Comparison of ENCODE assay signal across 16 cellular contexts in genomic region chr3:169822091-169822490, GRCh38. TPM values are rescaled to one million over a fixed set of nuclear protein-coding genes. Genes with fewer than 3 reads are reported as not detected.
DNase-seq lines count a peak whose midpoint lies in the region; ATAC-seq and FAIRE-seq lines count a peak whose summit lies in the region.
"Had no signal": no experiment of that assay in that cellular context is flagged by ENCODE, and none has a peak within 500 bp of the region (broad histone marks: within the 10 kb centered on the region; RNA-seq: fewer than 3 reads in every experiment).

No MANE protein-coding gene starts in this region.

- ATAC-seq in GM19035 (IDR thresholded peaks at IDR 0.05; ENCODE audit: unreplicated experiment), result no peak

- FAIRE-seq in urothelium cell line (lab: Jason Lieb, UNC), result no peak
- FAIRE-seq: A204.1, GM18507, H1 had no signal

- peak; percentile 79 for DNase-seq in NCI-H2107 treated with DMSO at 0.1 percent for 48 hours (lab: John Stamatoyannopoulos, UW; ENCODE audit: unreplicated experiment)
- DNase-seq in NCI-H2107 (lab: John Stamatoyannopoulos, UW), result no peak
- DNase-seq in HT-29 (ENCODE audit: low spot score), result peak; percentile 53
- DNase-seq in NCI-H748 (lab: John Stamatoyannopoulos, UW; ENCODE audit: unreplicated experiment), result peak; percentile 49
- peak; percentile 25 for DNase-seq in islet precursor cell
- no peak for DNase-seq in urothelium cell line (ENCODE audit: low spot score)
- no peak for DNase-seq in T-helper 2 cell
- DNase-seq: KG1, NCI-H524 treated with DMSO at 0.1 percent for 48 hours, SJCRH30 had no signal

RNA-seq across cellular contexts. Expression of gene LRRC34, which starts 9.4 kb away (rescaled TPM):
- 0.81 and 4.2 TPM in 2 replicates for total RNA-seq in HT-29 (2014; rRNA removed; shearing (Covaris generic))
- total RNA-seq: G401 had no signal

RNA-seq across cellular contexts. Expression of gene LRRIQ4, which starts 9.4 kb away (rescaled TPM):
- not detected in 2 replicates for total RNA-seq in HT-29 (2014; rRNA removed; shearing (Covaris generic))
- total RNA-seq: G401, H1, M059J had no signal

RNA-seq across cellular contexts. Expression of gene LRRC31, which starts 47.6 kb away (rescaled TPM):
- 0.29 and 0.48 TPM in 2 replicates for total RNA-seq in HT-29 (2014; rRNA removed; shearing (Covaris generic))
- total RNA-seq: G401, H1, M059J, SJCRH30 had no signal

RNA-seq across cellular contexts. Expression of gene MYNN, which starts 48.9 kb away (rescaled TPM):
- total RNA-seq in HT-29 (2014; rRNA removed; shearing (Covaris generic)), result 7.9 and 13.4 TPM in 2 replicates

RNA-seq across cellular contexts. Expression of gene ACTRT3, which starts 52.7 kb away (rescaled TPM):
- 3.3 and 3.4 TPM in 2 replicates for total RNA-seq in HT-29 (2014; rRNA removed; shearing (Covaris generic))
- total RNA-seq: SJCRH30 had no signal

Comparison
In these comparisons a context has a peak if more than half of its experiments do, and no peak if none do; other contexts are left out.
1. DNase-seq: peak in NCI-H2107 treated with DMSO at 0.1 percent for 48 hours (single experiment), HT-29 (single experiment), NCI-H748 (single experiment) and islet precursor cell (single experiment); none in NCI-H2107 (single experiment), urothelium cell line (single experiment) and T-helper 2 cell (0 of 5).